In genomic region chr13:73428137-73428536, GRCh38 we compare ENCODE assay signal across 16 cellular contexts.
DNase-seq lines count a peak whose midpoint lies in the region; ATAC-seq, FAIRE-seq and TF ChIP-seq lines count a peak whose summit lies in the region.
"Had no signal": no experiment of that assay in that cellular context is flagged by ENCODE, and none has a peak within 500 bp of the region (broad histone marks: within the 10 kb centered on the region; RNA-seq: fewer than 3 reads in every experiment).

No MANE protein-coding gene starts in this region.

- no peak for FAIRE-seq in kidney (lab: Jason Lieb, UNC)
- FAIRE-seq: GM12892 had no signal

- no peak overlapping the region for H3K9ac ChIP-seq in kidney (ENCODE audit: low read length in 2 of 2)

- no peaks in the 10 kb centered on the region for H3K27me3 ChIP-seq in AG04450 (ENCODE audit: control insufficient read depth, insufficient read depth, low read length)

- POLR2A ChIA-PET in AG04450 (lab: Yijun Ruan, JAX) (no interaction called here), HEK293T (lab: Yijun Ruan, JAX) (no interaction called here)

- H3K27ac Mint-ChIP-seq in chondrocyte (ENCODE audit: unreplicated experiment): peak overlapping the region; percentile 84
- H3K27ac Mint-ChIP-seq: CD8-positive, alpha-beta T cell; dendritic cell treated with granulocyte-macrophage colony-stimulating factor and Interleukin-4, amounts not matched to agents 40 ng/mL and 50 ng/mL, for 4 days had no signal

- H3K36me3 ChIP-seq in mucosa of descending colon (ENCODE audit: low read depth) (no peaks in the 10 kb centered on the region), kidney (ENCODE audit: control insufficient read depth in 1 of 2, insufficient read depth in 2 of 2, low read length in 2 of 2) (no peaks in the 10 kb centered on the region)

- ATAC-seq in mucosa of descending colon: peak; percentile 86
- ATAC-seq: CD8-positive, alpha-beta T cell had no signal

- peaks cover 1% of the 10 kb centered on the region for H3K36me3 Mint-ChIP-seq in chondrocyte (ENCODE audit: low read depth)
- H3K36me3 Mint-ChIP-seq: CD8-positive, alpha-beta T cell had no signal

- H3K9me3 ChIP-seq in AG04450 (ENCODE audit: control insufficient read depth, insufficient read depth, low read length) (no peaks in the 10 kb centered on the region), mucosa of descending colon (no peaks in the 10 kb centered on the region), kidney (ENCODE audit: control insufficient read depth in 1 of 2, low read length in 2 of 2) (no peaks in the 10 kb centered on the region)

- peak overlapping the region; percentile 31 for H3K4me3 Mint-ChIP-seq in chondrocyte (ENCODE audit: unreplicated experiment)
- H3K4me3 Mint-ChIP-seq: CD8-positive, alpha-beta T cell; dendritic cell treated with granulocyte-macrophage colony-stimulating factor and Interleukin-4, amounts not matched to agents 40 ng/mL and 50 ng/mL, for 4 days had no signal

- H3K27ac ChIP-seq in AG04450 (ENCODE audit: low read depth, low read length): no peak overlapping the region
- H3K27ac ChIP-seq in kidney (ENCODE audit: low read depth in 2 of 2, low read length in 2 of 2): no peak overlapping the region
- H3K27ac ChIP-seq: VCaP had no signal

- H3K4me1 ChIP-seq in mucosa of descending colon (ENCODE audit: low read depth) (no peaks in the 10 kb centered on the region), kidney (ENCODE audit: control insufficient read depth in 1 of 2, insufficient read depth in 1 of 2, low read depth in 1 of 2, low read length in 2 of 2) (no peaks in the 10 kb centered on the region)

- DNase-seq in AG04450 (ENCODE audit: low read depth, low spot score) (peak; percentile 23), HT-29 (ENCODE audit: low spot score) (peak; percentile 89), chondrocyte (ENCODE audit: low spot score) (no peak), mucosa of descending colon (no peak), HEK293T (ENCODE audit: extremely low spot score) (no peak), SK-N-DZ (ENCODE audit: low spot score) (no peak), NCI-H524 (lab: John Stamatoyannopoulos, UW) (no peak), kidney (no peak)
- DNase-seq: activated effector memory CD4-positive, alpha-beta T cell treated with Interleukin-2 at 50 U/mL for 16 hours; CD8-positive, alpha-beta T cell; NCI-H1694 treated with DMSO at 0.1 percent for 48 hours; OCI-M1; stimulated activated CD8-positive, alpha-beta memory T cell treated with anti-CD3 and anti-CD28 coated beads, Interleukin-4, amount 100 ng/mL, for 48 hours had no signal

- no peak for TF ChIP-seq CTCF in AG04450 (IDR thresholded peaks at IDR 0.05; ENCODE audit: low read depth, low read length)
- no peak for TF ChIP-seq CTCF in chondrocyte (IDR thresholded peaks at IDR 0.05)
- TF ChIP-seq CTCF in mucosa of descending colon (IDR thresholded peaks at IDR 0.05): no peak
- no peak for TF ChIP-seq CTCF in kidney (IDR thresholded peaks at IDR 0.05; ENCODE audit: borderline replicate concordance, extremely low read depth, insufficient read depth)

- intact Hi-C loops in mucosa of descending colon (cut with DNase I, micrococcal nuclease): no loop called here
- intact Hi-C loops in kidney (cut with DNase I): no loop called here

- H3K27me3 Mint-ChIP-seq in chondrocyte (ENCODE audit: low read depth): peaks cover 1% of the 10 kb centered on the region
- H3K27me3 Mint-ChIP-seq: dendritic cell treated with granulocyte-macrophage colony-stimulating factor and Interleukin-4, amounts not matched to agents 40 ng/mL and 50 ng/mL, for 4 days had no signal

- H3K4me3 ChIP-seq in AG04450 (ENCODE audit: low read depth, low read length) (no peak overlapping the region), mucosa of descending colon (no peak overlapping the region), kidney (ENCODE audit: low read length in 2 of 2) (no peak overlapping the region)

- peaks cover 28% of the 10 kb centered on the region for H3K4me1 Mint-ChIP-seq in chondrocyte (ENCODE audit: low read depth)

- peaks cover 8% of the 10 kb centered on the region for H3K9me3 Mint-ChIP-seq in chondrocyte (ENCODE audit: low read depth)
- H3K9me3 Mint-ChIP-seq: CD8-positive, alpha-beta T cell had no signal

- CTCF ChIA-PET in AG04450 (lab: Charles Lee): no interaction called here
- CTCF ChIA-PET in HEK293T (lab: Yijun Ruan, JAX): no interaction called here

TF ChIP-seq in HEK293T, 16 proteins besides CTCF, POLR2A, EP300 and RAD21:
- no peak for TF ChIP-seq NFRKB (IDR thresholded peaks at IDR 0.05)
- TF ChIP-seq SUZ12 (IDR thresholded peaks at IDR 0.05): no peak
- no peak for TF ChIP-seq ELF4 (IDR thresholded peaks at IDR 0.05)
- TF ChIP-seq TARDBP (IDR thresholded peaks at IDR 0.05): no peak
- TF ChIP-seq PKNOX1 (IDR thresholded peaks at IDR 0.05): no peak
- TF ChIP-seq ARNT (IDR thresholded peaks at IDR 0.05): no peak
- TF ChIP-seq FOXM1 (IDR thresholded peaks at IDR 0.05; ENCODE audit: borderline replicate concordance): no peak
- no peak for TF ChIP-seq SP1 (IDR thresholded peaks at IDR 0.05)
- TF ChIP-seq CTBP1 (IDR thresholded peaks at IDR 0.05; ENCODE audit: borderline replicate concordance): no peak
- TF ChIP-seq FOXA1 (IDR thresholded peaks at IDR 0.05): no peak
- TF ChIP-seq LEF1 (IDR thresholded peaks at IDR 0.05; ENCODE audit: borderline replicate concordance): no peak
- TF ChIP-seq ZNF384 (IDR thresholded peaks at IDR 0.05): no peak
- TF ChIP-seq L3MBTL2 (conservative IDR thresholded peaks at IDR 0.05): no peak
- TF ChIP-seq FOXK2 (IDR thresholded peaks at IDR 0.05): no peak
- TF ChIP-seq BHLHE40 (IDR thresholded peaks at IDR 0.05; ENCODE audit: borderline replicate concordance): no peak
- no peak for TF ChIP-seq HDGF (IDR thresholded peaks at IDR 0.05; ENCODE audit: borderline replicate concordance)

Comparison
In these comparisons a context has a peak if more than half of its experiments do, and no peak if none do; other contexts are left out.
1. DNase-seq: peak in AG04450 (single experiment) and HT-29 (single experiment); none in chondrocyte (single experiment), mucosa of descending colon (0 of 3), HEK293T (single experiment), SK-N-DZ (single experiment), NCI-H524 (0 of 2) and kidney (single experiment).